Comparison of ENCODE assay signal across 30 cellular contexts in the genomic region with DNA sequence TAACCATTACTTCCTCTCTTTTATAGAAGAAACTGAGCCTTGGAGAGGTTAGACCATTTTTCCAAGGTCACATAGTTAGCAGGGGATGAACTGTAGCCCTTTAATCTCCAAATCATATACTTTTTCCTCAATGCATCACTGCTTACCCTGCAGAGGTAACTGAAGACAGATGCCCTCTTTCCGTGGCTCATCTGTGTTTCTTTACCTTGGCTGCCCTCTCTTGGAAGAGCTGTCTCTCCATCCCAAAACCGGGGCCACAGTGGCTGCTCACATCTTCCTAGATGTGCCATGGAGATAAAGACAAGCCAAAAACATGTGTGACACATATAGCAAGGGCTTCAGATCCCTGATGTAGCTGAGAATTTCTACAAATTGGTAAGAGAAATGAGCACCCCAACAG. TPM values are rescaled to one million over a fixed set of nuclear protein-coding genes. Genes with fewer than 3 reads are reported as not detected.
DNase-seq lines count a peak whose midpoint lies in the region; ATAC-seq and TF ChIP-seq lines count a peak whose summit lies in the region.
"Had no signal": no experiment of that assay in that cellular context is flagged by ENCODE, and none has a peak within 500 bp of the region (broad histone marks: within the 10 kb centered on the region; RNA-seq: fewer than 3 reads in every experiment).

No MANE protein-coding gene starts in this region.

- no peak overlapping the region for H3K9ac ChIP-seq in SK-N-SH

- H3F3A ChIP-seq in SK-N-SH (replicated peaks; ENCODE audit: insufficient read depth), result no peaks in the 10 kb centered on the region

- peaks cover 0 to 3% of the 10 kb centered on the region in 2 experiments for H3K36me3 ChIP-seq in SK-N-SH (replicated peaks in 1 of 2; ENCODE audit: control insufficient read depth in 1 of 2, insufficient read depth in 2 of 2, low read length in 1 of 2)
- H3K36me3 ChIP-seq: SJSA1 had no signal

- intact Hi-C loops in MCF 10A (cut with micrococcal nuclease), result no loop called here

- H3K4me3 ChIP-seq in SK-N-SH (ENCODE audit: low read depth in 2 of 2, low read length in 1 of 2), result no peak overlapping the region
- H3K4me3 ChIP-seq: GM12878, SJSA1 had no signal

- no peaks in the 10 kb centered on the region for H3K79me2 ChIP-seq in SK-N-SH (ENCODE audit: insufficient read depth)

- no peak overlapping the region; a peak in 1 of 4 replicates for H3K27ac ChIP-seq in SK-N-SH (ENCODE audit: low read depth in 2 of 2, low read length in 1 of 2)
- H3K27ac ChIP-seq: 22Rv1, C4-2B, SJSA1 had no signal

- no peak overlapping the region for H3K4me3 Mint-ChIP-seq in MCF 10A (ENCODE audit: unreplicated experiment)
- H3K4me3 Mint-ChIP-seq: B cell; CD8-positive, alpha-beta T cell had no signal

- H3K9me3 ChIP-seq in SK-N-SH, result no peaks in the 10 kb centered on the region
- H3K9me3 ChIP-seq: Caco-2, SJSA1 had no signal

- no peaks in the 10 kb centered on the region for H3K36me3 Mint-ChIP-seq in MCF 10A (ENCODE audit: insufficient read depth, unreplicated experiment)
- H3K36me3 Mint-ChIP-seq: CD8-positive, alpha-beta T cell had no signal

- no TSS peak for BruUV-seq in MCF 10A (replicated peaks; lab: Mats Ljungman, UMichigan)

- no peaks in the 10 kb centered on the region for H3K27me3 ChIP-seq in SK-N-SH (ENCODE audit: insufficient read depth)
- H3K27me3 ChIP-seq: SJSA1 had no signal

- WGBS in SK-N-SH (ENCODE audit: low lambda C conversion rate), result 34% methylated on average over 2 of the region's 2 CpGs

- no peak overlapping the region for H3K27ac Mint-ChIP-seq in MCF 10A (ENCODE audit: low read depth, unreplicated experiment)
- H3K27ac Mint-ChIP-seq: B cell; CD8-positive, alpha-beta T cell had no signal

- TF ChIP-seq RAD21 in SK-N-SH (IDR thresholded peaks at IDR 0.05; ENCODE audit: low read length), result no peak

- ATAC-seq in left lobe of liver (peak; percentile 5), HG02973 (IDR thresholded peaks at IDR 0.05; ENCODE audit: unreplicated experiment) (no peak)
- ATAC-seq: CD8-positive, alpha-beta T cell; GM12878 had no signal

- H4K20me1 ChIP-seq in SK-N-SH (ENCODE audit: insufficient read depth), result no peaks in the 10 kb centered on the region

- no peaks in the 10 kb centered on the region for H3K4me1 Mint-ChIP-seq in MCF 10A (ENCODE audit: insufficient read depth, unreplicated experiment)
- H3K4me1 Mint-ChIP-seq: B cell had no signal

- no peaks in the 10 kb centered on the region for H3K9me2 ChIP-seq in SK-N-SH

- H3K27me3 Mint-ChIP-seq in MCF 10A (ENCODE audit: insufficient read depth, unreplicated experiment), result no peaks in the 10 kb centered on the region
- H3K27me3 Mint-ChIP-seq: B cell had no signal

- no peaks in the 10 kb centered on the region for H3K9me3 Mint-ChIP-seq in MCF 10A (ENCODE audit: unreplicated experiment)
- H3K9me3 Mint-ChIP-seq: CD8-positive, alpha-beta T cell had no signal

- no peak overlapping the region for H2AFZ ChIP-seq in SK-N-SH (ENCODE audit: low read depth)

- TF ChIP-seq CTCF in SK-N-SH (IDR thresholded peaks at IDR 0.05) (no peak), MCF 10A (IDR thresholded peaks at IDR 0.05; ENCODE audit: unreplicated experiment) (no peak)

- H3K4me2 ChIP-seq in SK-N-SH, result no peak overlapping the region

- TF ChIP-seq EP300 in SK-N-SH (IDR thresholded peaks at IDR 0.05; ENCODE audit: borderline replicate concordance in 1 of 2, low read depth in 1 of 2, low read length in 1 of 2), result no peak

- POLR2A ChIA-PET in SK-N-SH (lab: Yijun Ruan, JAX), result no interaction called here
- POLR2A ChIA-PET in MCF 10A (lab: Yijun Ruan, JAX), result interaction anchor here (0.6 to 1.1 kb wide), 2 partner anchors 17 to 39 kb away, joined by 3 to 4 read pairs; no protein-coding TSS in a partner anchor

- CTCF ChIA-PET in SK-N-SH (lab: Yijun Ruan, JAX) (interaction anchor here (0.9 to 1.5 kb wide), 4 partner anchors 10 to 794 kb away, joined by 3 to 8 read pairs (median 3); no protein-coding TSS in a partner anchor), MCF 10A (lab: Yijun Ruan, JAX) (interaction anchor here (0.5 to 0.9 kb wide), 3 partner anchors 10 to 54 kb away, joined by 3 read pairs; no protein-coding TSS in a partner anchor)

- H3K4me1 ChIP-seq in SK-N-SH (ENCODE audit: control insufficient read depth in 1 of 2, insufficient read depth in 2 of 2, low read depth in 1 of 2, low read length in 1 of 2), result peaks cover 0 to 3% of the 10 kb centered on the region in 2 experiments; a peak in 1 of 4 replicates
- H3K4me1 ChIP-seq: Caco-2, SJSA1 had no signal

- DNase-seq in NCI-H82 (lab: John Stamatoyannopoulos, UW) (peak; percentile 11), NCI-H82 treated with DMSO at 0.1 percent for 48 hours (lab: John Stamatoyannopoulos, UW; ENCODE audit: unreplicated experiment) (no peak), SK-N-SH (peak; percentile 34), left lobe of liver (ENCODE audit: low spot score) (no peak), HPDE6-E6E7 (ENCODE audit: extremely low spot score) (no peak), MCF 10A (ENCODE audit: unreplicated experiment) (no peak)
- DNase-seq in activated CD8-positive, alpha-beta memory T cell treated with anti-CD3 and anti-CD28 coated beads, Interleukin-2, amount 50 U/mL, for 48 hours, result no peak
- DNase-seq: Caco-2; CD8-positive, alpha-beta T cell; DMS 273 treated with DMSO at 0.1 percent for 48 hours; DMS79; EL; GDM1; Karpas-422; NCI-H1092 treated with DMSO at 0.1 percent for 48 hours; NCI-H1436; NCI-H187; NCI-H2081 treated with DMSO at 0.1 percent for 48 hours; NCI-H2171; NCI-H345; NCI-H510A treated with DMSO at 0.1 percent for 48 hours; NCI-H748 treated with DMSO at 0.1 percent for 48 hours; Right ventricle myocardium superior; T-helper 1 cell had no signal

TF ChIP-seq in SK-N-SH, 30 proteins besides CTCF, POLR2A, EP300 and RAD21:
- TF ChIP-seq ELF1 (IDR thresholded peaks at IDR 0.05) (no peak), GABPA (IDR thresholded peaks at IDR 0.05; ENCODE audit: low read depth) (no peak), MXI1 (IDR thresholded peaks at IDR 0.05; ENCODE audit: low read depth, low read length) (no peak), FOSL2 (IDR thresholded peaks at IDR 0.05; ENCODE audit: borderline replicate concordance, low read depth) (no peak), JUND (IDR thresholded peaks at IDR 0.05) (no peak), TEAD4 (IDR thresholded peaks at IDR 0.05; ENCODE audit: borderline replicate concordance, insufficient read depth) (no peak), YY1 (IDR thresholded peaks at IDR 0.05; ENCODE audit: low read depth) (no peak), MEF2A (IDR thresholded peaks at IDR 0.05; ENCODE audit: borderline replicate concordance, low read depth) (no peak)
- TF ChIP-seq, protein P1, sequence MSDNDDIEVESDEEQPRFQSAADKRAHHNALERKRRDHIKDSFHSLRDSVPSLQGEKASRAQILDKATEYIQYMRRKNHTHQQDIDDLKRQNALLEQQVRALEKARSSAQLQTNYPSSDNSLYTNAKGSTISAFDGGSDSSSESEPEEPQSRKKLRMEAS (IDR thresholded peaks at IDR 0.05; ENCODE audit: low read depth), result no peak

RNA-seq across cellular contexts. Expression of gene ALDH8A1, which starts 0.6 kb away (rescaled TPM):
- 0.25 and 0.26 TPM in 2 replicates for polyA plus RNA-seq in SK-N-SH (2012; rRNA removed)
- polyA plus RNA-seq in SK-N-SH (2012; cell fraction: cytosol; rRNA removed), result 0.04 and 0.13 TPM in 2 replicates
- polyA plus RNA-seq in SK-N-SH (2012; cell fraction: nucleus; rRNA removed), result 1.4 and 3.1 TPM in 2 replicates
- total RNA-seq in left lobe of liver, result 174 TPM
- 1.1 and 2.0 TPM in 2 replicates for total RNA-seq in MCF 10A (2022)
- total RNA-seq: SJSA1 had no signal

Comparison
In these comparisons a context has a peak if more than half of its experiments do, and no peak if none do; other contexts are left out.
1. DNase-seq: peak in NCI-H82 (single experiment) and SK-N-SH (single experiment); none in NCI-H82 treated with DMSO at 0.1 percent for 48 hours (single experiment), left lobe of liver (single experiment), HPDE6-E6E7 (single experiment), MCF 10A (single experiment) and activated CD8-positive, alpha-beta memory T cell treated with anti-CD3 and anti-CD28 coated beads, Interleukin-2, amount 50 U/mL, for 48 hours (single experiment).
2. RNA of gene ALDH8A1, which starts 0.6 kb away (total RNA-seq): 174 TPM in left lobe of liver (single experiment); 1.1 to 2.0 TPM in MCF 10A; every median in the first group is over 10 times any median in the second.